18 cellular contexts compared by ENCODE assay signal in the genomic region with DNA sequence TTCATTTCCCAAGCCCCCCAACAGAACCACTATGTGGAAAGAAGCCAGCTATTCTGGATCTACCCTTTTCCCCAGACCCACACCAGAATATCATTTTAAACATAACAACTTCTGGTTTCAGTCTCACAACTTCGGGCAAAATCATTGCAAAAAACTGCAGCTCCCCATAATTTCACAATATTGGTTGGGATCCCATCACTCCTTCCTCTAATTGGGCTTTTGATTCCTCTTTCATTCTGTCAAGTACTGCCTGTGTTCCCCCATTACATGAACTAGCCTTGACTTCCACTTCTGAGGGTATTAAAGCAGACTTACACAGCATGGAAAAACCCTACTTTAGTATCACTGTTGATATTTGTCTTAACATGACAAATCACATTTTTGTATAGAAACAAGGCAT. TPM values are rescaled to one million over a fixed set of nuclear protein-coding genes. Genes with fewer than 3 reads are reported as not detected.
DNase-seq lines count a peak whose midpoint lies in the region; ATAC-seq and TF ChIP-seq lines count a peak whose summit lies in the region.
"Had no signal": no experiment of that assay in that cellular context is flagged by ENCODE, and none has a peak within 500 bp of the region (broad histone marks: within the 10 kb centered on the region; RNA-seq: fewer than 3 reads in every experiment).

No MANE protein-coding gene starts in this region.

- ATAC-seq in activated CD8-positive, alpha-beta memory T cell treated with anti-CD3 and anti-CD28 coated beads, Interleukin-2, amount 10 ng/mL, durations not matched to agents 7 days and 5 days = no peak
- ATAC-seq in stimulated activated memory B cell treated with anti-CD40 and anti-IgM and Interleukin-4, amounts not matched to agents 10 μg/mL and 1 μg/mL and 100 μg/mL, for 72 hours = no peak
- no peak for ATAC-seq in esophagus mucosa
- ATAC-seq: activated CD8-positive, alpha-beta T cell treated with anti-CD3 and anti-CD28 coated beads for 36 hours had no signal

- peaks cover 78% of the 10 kb centered on the region for H3K4me1 Mint-ChIP-seq in activated CD8-positive, alpha-beta memory T cell treated with anti-CD3 and anti-CD28 coated beads, Interleukin-2, amount 10 ng/mL, durations not matched to agents 7 days and 5 days
- peaks cover 55% of the 10 kb centered on the region for H3K4me1 Mint-ChIP-seq in stimulated activated memory B cell treated with anti-CD40 and anti-IgM and Interleukin-4, amounts not matched to agents 10 μg/mL and 1 μg/mL and 100 μg/mL, for 72 hours

- peak overlapping the region in 1 of 2 donors; percentile 70 for H3K9ac ChIP-seq in liver (ENCODE audit: low read depth in 1 of 2, low read length in 2 of 2)

- H3K4me1 ChIP-seq in liver (ENCODE audit: control insufficient read depth in 4 of 4, insufficient read depth in 4 of 4, low read length in 3 of 4) = peaks cover 10 to 62% (median 50%) of the 10 kb centered on the region in 4 donors

- no peaks in the 10 kb centered on the region for H3K36me3 ChIP-seq in liver (ENCODE audit: control insufficient read depth in 4 of 4, insufficient read depth in 3 of 4, low read depth in 1 of 4, low read length in 3 of 4)

- peak overlapping the region; percentile 98 for H3K4me3 Mint-ChIP-seq in activated CD8-positive, alpha-beta memory T cell treated with anti-CD3 and anti-CD28 coated beads, Interleukin-2, amount 10 ng/mL, durations not matched to agents 7 days and 5 days
- H3K4me3 Mint-ChIP-seq in stimulated activated memory B cell treated with anti-CD40 and anti-IgM and Interleukin-4, amounts not matched to agents 10 μg/mL and 1 μg/mL and 100 μg/mL, for 72 hours = no peak overlapping the region
- H3K4me3 Mint-ChIP-seq: activated CD8-positive, alpha-beta T cell treated with anti-CD3 and anti-CD28 coated beads for 36 hours; type B pancreatic cell had no signal

- peak overlapping the region in 2 of 3 donors; percentile 0 to 3 for H3K4me3 ChIP-seq in liver (ENCODE audit: low read depth in 1 of 3, low read length in 3 of 3)
- H3K4me3 ChIP-seq: SK-N-MC, skin epidermis had no signal

- CTCF ChIA-PET in activated CD8-positive, alpha-beta memory T cell treated with anti-CD3 and anti-CD28 coated beads, Interleukin-2, amount 10 ng/mL, durations not matched to agents 7 days and 5 days (lab: Charles Lee) = interaction anchor here (1.1 to 11.8 kb wide), 3 partner anchors 10 to 15 kb away, joined by 3 to 146 read pairs (median 4); no protein-coding TSS in a partner anchor

- peak overlapping the region; percentile 57 for H3K27ac Mint-ChIP-seq in activated CD8-positive, alpha-beta memory T cell treated with anti-CD3 and anti-CD28 coated beads, Interleukin-2, amount 10 ng/mL, durations not matched to agents 7 days and 5 days
- peak overlapping the region; percentile 99 for H3K27ac Mint-ChIP-seq in stimulated activated memory B cell treated with anti-CD40 and anti-IgM and Interleukin-4, amounts not matched to agents 10 μg/mL and 1 μg/mL and 100 μg/mL, for 72 hours
- H3K27ac Mint-ChIP-seq: type B pancreatic cell had no signal

- no peak for DNase-seq in activated CD8-positive, alpha-beta memory T cell treated with anti-CD3 and anti-CD28 coated beads, Interleukin-2, amount 10 ng/mL, durations not matched to agents 7 days and 5 days
- DNase-seq in activated CD8-positive, alpha-beta memory T cell treated with anti-CD3 and anti-CD28 coated beads, Interleukin-2, amount 50 U/mL, for 48 hours = no peak
- DNase-seq in SIG-M5 treated with dmso at 0.1 percent for 504 hours (lab: John Stamatoyannopoulos, UW; ENCODE audit: unreplicated experiment) = peak; percentile 89
- no peak for DNase-seq in LoVo (ENCODE audit: low spot score)
- no peak for DNase-seq in activated CD4-positive, alpha-beta T cell treated with anti-CD3 and anti-CD28 coated beads for 4 hours
- DNase-seq: activated CD8-positive, alpha-beta T cell treated with anti-CD3 and anti-CD28 coated beads for 36 hours; amniotic stem cell; central memory CD4-positive, alpha-beta T cell; effector memory CD4-positive, alpha-beta T cell; posterior cingulate gyrus had no signal

- no peak for TF ChIP-seq CTCF in liver (IDR thresholded peaks at IDR 0.05; ENCODE audit: low read depth, low read length, missing input control)

- H3K9me3 Mint-ChIP-seq in activated CD8-positive, alpha-beta memory T cell treated with anti-CD3 and anti-CD28 coated beads, Interleukin-2, amount 10 ng/mL, durations not matched to agents 7 days and 5 days (ENCODE audit: low read depth) = peaks cover 3% of the 10 kb centered on the region
- H3K9me3 Mint-ChIP-seq in stimulated activated memory B cell treated with anti-CD40 and anti-IgM and Interleukin-4, amounts not matched to agents 10 μg/mL and 1 μg/mL and 100 μg/mL, for 72 hours = peaks cover 4% of the 10 kb centered on the region
- H3K9me3 Mint-ChIP-seq: type B pancreatic cell had no signal

- no peak for TF ChIP-seq RAD21 in liver (IDR thresholded peaks at IDR 0.05)

- peak overlapping the region; percentile 95 to 96 for H3K27ac ChIP-seq in liver (ENCODE audit: low read depth in 1 of 2, low read length in 2 of 2)
- H3K27ac ChIP-seq: 22Rv1, SK-N-MC had no signal

- H3K27me3 ChIP-seq in liver (ENCODE audit: control insufficient read depth in 4 of 4, insufficient read depth in 4 of 4, low read length in 3 of 4) = no peaks in the 10 kb centered on the region

- H3K27me3 Mint-ChIP-seq in activated CD8-positive, alpha-beta memory T cell treated with anti-CD3 and anti-CD28 coated beads, Interleukin-2, amount 10 ng/mL, durations not matched to agents 7 days and 5 days = no peaks in the 10 kb centered on the region
- no peaks in the 10 kb centered on the region for H3K27me3 Mint-ChIP-seq in stimulated activated memory B cell treated with anti-CD40 and anti-IgM and Interleukin-4, amounts not matched to agents 10 μg/mL and 1 μg/mL and 100 μg/mL, for 72 hours
- H3K27me3 Mint-ChIP-seq: activated CD8-positive, alpha-beta T cell treated with anti-CD3 and anti-CD28 coated beads for 36 hours; type B pancreatic cell had no signal

- H3K36me3 Mint-ChIP-seq in activated CD8-positive, alpha-beta memory T cell treated with anti-CD3 and anti-CD28 coated beads, Interleukin-2, amount 10 ng/mL, durations not matched to agents 7 days and 5 days = peaks cover 17% of the 10 kb centered on the region
- no peaks in the 10 kb centered on the region for H3K36me3 Mint-ChIP-seq in stimulated activated memory B cell treated with anti-CD40 and anti-IgM and Interleukin-4, amounts not matched to agents 10 μg/mL and 1 μg/mL and 100 μg/mL, for 72 hours
- H3K36me3 Mint-ChIP-seq: type B pancreatic cell had no signal

- 46% methylated on average over 1 of the region's 1 CpG for WGBS in liver

- no peaks in the 10 kb centered on the region for H3K9me3 ChIP-seq in liver (ENCODE audit: control insufficient read depth in 4 of 4, low read length in 3 of 4)

TF ChIP-seq in liver, 16 proteins besides CTCF, POLR2A, EP300 and RAD21:
- no peak for TF ChIP-seq GABPA (IDR thresholded peaks at IDR 0.05 in 1 of 2, conservative IDR thresholded peaks at IDR 0.05 in 1 of 2)

RNA-seq across cellular contexts. Expression of a gene that starts 4.1 kb away (rescaled TPM):
- 100 to 1,000 TPM; 134 to 160 TPM for total RNA-seq in activated CD8-positive, alpha-beta memory T cell treated with anti-CD3 and anti-CD28 coated beads, Interleukin-2, amount 10 ng/mL, durations not matched to agents 7 days and 5 days
- total RNA-seq in liver (10 to 100 TPM; 11.4 to 34.5 TPM), esophagus mucosa (8.7 TPM)
- 10 to 100 TPM in 1 of 2 donors, 1 to 10 TPM in 1; 7.2 to 12.2 TPM for polyA plus RNA-seq in liver

RNA-seq across cellular contexts. Expression of a gene that starts 37.0 kb away (rescaled TPM):
- 10 to 100 TPM; 17.0 to 22.6 TPM for total RNA-seq in activated CD8-positive, alpha-beta memory T cell treated with anti-CD3 and anti-CD28 coated beads, Interleukin-2, amount 10 ng/mL, durations not matched to agents 7 days and 5 days
- total RNA-seq in liver = 1 to 10 TPM; 1.5 to 2.3 TPM
- polyA plus RNA-seq in liver = 1 to 10 TPM in 1 of 2 donors, under 1 TPM in 1; 0.59 to 2.2 TPM
- total RNA-seq in esophagus mucosa = 3.5 TPM
- total RNA-seq: OCI-LY7 had no signal
